16 cellular contexts compared by ENCODE assay signal in the genomic region with DNA sequence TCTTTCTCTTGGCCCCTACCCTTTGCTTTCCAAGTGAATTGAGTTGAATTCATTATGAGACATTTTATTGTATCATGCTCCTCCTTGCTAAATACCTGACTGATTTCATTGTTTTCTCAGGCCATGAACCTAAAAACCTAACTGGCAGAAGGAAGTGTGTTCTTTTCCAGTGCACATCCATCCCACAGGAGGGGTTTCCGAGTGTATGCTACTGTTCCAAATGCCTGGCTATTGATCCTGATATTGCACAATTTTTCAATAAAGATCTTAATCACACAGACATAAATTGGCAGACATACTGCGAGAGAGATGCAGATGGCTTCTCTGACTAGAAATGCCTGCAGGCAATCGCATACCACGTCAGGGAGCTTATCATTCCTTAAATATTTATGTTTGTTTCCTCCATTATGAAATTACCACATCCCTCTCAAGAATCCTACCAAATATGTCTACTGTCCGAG.
DNase-seq lines count a peak whose midpoint lies in the region; ATAC-seq and TF ChIP-seq lines count a peak whose summit lies in the region.
"Had no signal": no experiment of that assay in that cellular context is flagged by ENCODE, and none has a peak within 500 bp of the region (broad histone marks: within the 10 kb centered on the region; RNA-seq: fewer than 3 reads in every experiment).

No MANE protein-coding gene starts in this region.

- ATAC-seq in Right ventricle myocardium superior (ENCODE audit: poor library complexity) = no peak
- ATAC-seq: lower lobe of right lung had no signal

- intact Hi-C loops in Right ventricle myocardium superior (cut with DNase I) = no loop called here

- no peak overlapping the region for H3K4me3 ChIP-seq in AG09309 (ENCODE audit: control insufficient read depth, low read depth, low read length)
- H3K4me3 ChIP-seq: BLaER1 treated with 17β-estradiol and CSF1 and Interleukin-3, amounts not matched to agents 10 nM and 100 nM; lower lobe of right lung; Peyer's patch; uterus had no signal

- no peak for TF ChIP-seq CTCF in AG09309 (IDR thresholded peaks at IDR 0.05; ENCODE audit: control insufficient read depth, insufficient read depth, low read depth, low read length, missing control alignments)

- DNase-seq in AG09309 (ENCODE audit: low read depth) (peak; percentile 46), HT-29 (ENCODE audit: low spot score) (peak; percentile 18), amniotic stem cell (lab: John Stamatoyannopoulos, UW) (peak; percentile 37), iris pigment epithelial cell (ENCODE audit: low read depth) (peak; percentile 88), putamen (ENCODE audit: low spot score) (no peak), Right ventricle myocardium superior (no peak), SHP77 treated with DMSO at 0.1 percent for 48 hours (lab: John Stamatoyannopoulos, UW) (no peak), NCI-H2227 treated with DMSO at 0.1 percent for 48 hours (lab: John Stamatoyannopoulos, UW) (no peak)
- DNase-seq: activated CD8-positive, alpha-beta memory T cell treated with anti-CD3 and anti-CD28 coated beads, Interleukin-2, amount 50 U/mL, for 4 hours; hippocampal formation; lower lobe of right lung; occipital lobe; Peyer's patch; stimulated activated CD8-positive, alpha-beta memory T cell treated with anti-CD3 and anti-CD28 coated beads, Interleukin-4, amount 100 ng/mL, for 48 hours; uterus had no signal

Comparison
In these comparisons a context has a peak if more than half of its experiments do, and no peak if none do; other contexts are left out.
1. DNase-seq: peak in AG09309 (single experiment), HT-29 (single experiment), amniotic stem cell (single experiment) and iris pigment epithelial cell (single experiment); none in putamen (single experiment), Right ventricle myocardium superior (single experiment), SHP77 treated with DMSO at 0.1 percent for 48 hours (single experiment) and NCI-H2227 treated with DMSO at 0.1 percent for 48 hours (single experiment).